Comparison of ENCODE assay signal across 13 cellular contexts in genomic region chr14:51677738-51678137, GRCh38. TPM values are rescaled to one million over a fixed set of nuclear protein-coding genes. Genes with fewer than 3 reads are reported as not detected.
DNase-seq lines count a peak whose midpoint lies in the region; ATAC-seq and TF ChIP-seq lines count a peak whose summit lies in the region.
"Had no signal": no experiment of that assay in that cellular context is flagged by ENCODE, and none has a peak within 500 bp of the region (broad histone marks: within the 10 kb centered on the region; RNA-seq: fewer than 3 reads in every experiment).

No MANE protein-coding gene starts in this region.

- no TSS peak for BruUV-seq in OCI-LY7 (replicated peaks; lab: Mats Ljungman, UMichigan)

- H3K36me3 ChIP-seq in uterus (no peaks in the 10 kb centered on the region), endodermal cell (ENCODE audit: control insufficient read depth, insufficient read depth, low read length) (no peaks in the 10 kb centered on the region), OCI-LY7 (ENCODE audit: insufficient read depth, low read length) (no peaks in the 10 kb centered on the region)

- H3K4me3 Mint-ChIP-seq in brain: peak overlapping the region in 2 of 5 experiments; percentile 22 to 39
- no peak overlapping the region for H3K4me3 Mint-ChIP-seq in nephron
- no peak overlapping the region for H3K4me3 Mint-ChIP-seq in endodermal cell
- H3K4me3 Mint-ChIP-seq: effector memory CD8-positive, alpha-beta T cell; nephron progenitor cell had no signal

- no peaks in the 10 kb centered on the region for H4K20me1 ChIP-seq in OCI-LY7 (ENCODE audit: insufficient read depth, low read length)

- H3K4me1 Mint-ChIP-seq in brain: peaks cover 61% of the 10 kb centered on the region
- peaks cover 28% of the 10 kb centered on the region for H3K4me1 Mint-ChIP-seq in nephron
- peaks cover 25% of the 10 kb centered on the region for H3K4me1 Mint-ChIP-seq in endodermal cell

- peak; percentile 8 for DNase-seq in stimulated activated CD4-positive, alpha-beta T cell treated with anti-CD3 and anti-CD28 coated beads, Interleukin-1b, Interleukin-23, amount 100 ng/mL, for 48 hours
- no peak for DNase-seq in stimulated activated CD4-positive, alpha-beta T cell treated with anti-CD3 and anti-CD28 coated beads, Interleukin-4, amount 100 ng/mL, for 4 hours
- no peak for DNase-seq in uterus
- DNase-seq in endodermal cell: no peak
- no peak for DNase-seq in OCI-LY7 (ENCODE audit: low spot score)
- DNase-seq: amygdala; effector memory CD8-positive, alpha-beta T cell; islet precursor cell; nephron progenitor cell; retina had no signal

- H3K9ac ChIP-seq in endodermal cell (ENCODE audit: extremely low read depth, low read length, poor library complexity, severe bottlenecking): no peak overlapping the region

- intact Hi-C loops in uterus (cut with DNase I; ENCODE audit: low total_unique reads) (no loop called here), OCI-LY7 (cut with micrococcal nuclease; ENCODE audit: unreplicated experiment) (no loop called here)

- POLR2A ChIA-PET in OCI-LY7 (lab: Charles Lee): no interaction called here

- no peaks in the 10 kb centered on the region for H3K79me2 ChIP-seq in OCI-LY7 (ENCODE audit: insufficient read depth, low read depth, low read length)

- no peak for ATAC-seq in HG02642 (IDR thresholded peaks at IDR 0.05; ENCODE audit: poor library complexity, unreplicated experiment)
- ATAC-seq: effector memory CD8-positive, alpha-beta T cell had no signal

- no peak for TF ChIP-seq POLR2A in uterus (IDR thresholded peaks at IDR 0.05)

- H3K9me3 Mint-ChIP-seq in brain (peaks cover 0 to 2% (median 0%) of the 10 kb centered on the region in 5 experiments), nephron (no peaks in the 10 kb centered on the region), endodermal cell (no peaks in the 10 kb centered on the region)
- H3K9me3 Mint-ChIP-seq: effector memory CD8-positive, alpha-beta T cell; nephron progenitor cell had no signal

- CTCF ChIA-PET in OCI-LY7 (lab: Charles Lee; ENCODE audit: unreplicated experiment): no interaction called here

- H3K27ac ChIP-seq in uterus (peak overlapping the region; percentile 39 to 42), endodermal cell (ENCODE audit: low read depth, low read length) (no peak overlapping the region), OCI-LY7 (ENCODE audit: low read depth, low read length, poor library complexity, severe bottlenecking) (no peak overlapping the region)

- 93 to 100% methylated on average over 1 to 2 of the region's 2 CpGs for WGBS in endodermal cell (ENCODE audit: insufficient coverage in 1 of 2, insufficient read length in 1 of 2), 2 experiments

- H3K27me3 ChIP-seq in uterus (no peaks in the 10 kb centered on the region), endodermal cell (ENCODE audit: control insufficient read depth, insufficient read depth, low read length, poor library complexity, severe bottlenecking) (peaks cover 14% of the 10 kb centered on the region)

- peaks cover 0 to 5% of the 10 kb centered on the region in 2 donors for H3K4me1 ChIP-seq in uterus
- H3K4me1 ChIP-seq in endodermal cell (ENCODE audit: control insufficient read depth, insufficient read depth, low read length): peaks cover 10% of the 10 kb centered on the region
- H3K4me1 ChIP-seq in OCI-LY7 (ENCODE audit: insufficient read depth, low read length, poor library complexity, severe bottlenecking): no peaks in the 10 kb centered on the region

- no peak overlapping the region for H2AFZ ChIP-seq in OCI-LY7 (ENCODE audit: low read length)

- H3K4me2 ChIP-seq in OCI-LY7 (ENCODE audit: low read length): no peak overlapping the region

- H3K27ac Mint-ChIP-seq in brain: peak overlapping the region; percentile 52 to 87 (median 81)
- H3K27ac Mint-ChIP-seq in nephron: peak overlapping the region; percentile 77 to 82 (median 79)
- no peak overlapping the region for H3K27ac Mint-ChIP-seq in endodermal cell
- H3K27ac Mint-ChIP-seq: effector memory CD8-positive, alpha-beta T cell; nephron progenitor cell had no signal

- no peaks in the 10 kb centered on the region for H3K9me2 ChIP-seq in OCI-LY7 (ENCODE audit: insufficient read depth, low read length)

- H3K27me3 Mint-ChIP-seq in brain (no peaks in the 10 kb centered on the region), nephron (ENCODE audit: low read depth) (no peaks in the 10 kb centered on the region), endodermal cell (ENCODE audit: insufficient read depth) (peaks cover 7% of the 10 kb centered on the region)

- no peaks in the 10 kb centered on the region for H3K9me3 ChIP-seq in uterus
- H3K9me3 ChIP-seq in endodermal cell (ENCODE audit: control insufficient read depth, low read length): no peaks in the 10 kb centered on the region
- H3K9me3 ChIP-seq in OCI-LY7 (ENCODE audit: low read length): no peaks in the 10 kb centered on the region

- TF ChIP-seq CTCF in brain (conservative IDR thresholded peaks at IDR 0.05) (no peak), nephron (IDR thresholded peaks at IDR 0.05; ENCODE audit: unreplicated experiment in 3 of 3) (no peak), uterus (IDR thresholded peaks at IDR 0.05) (no peak), endodermal cell (conservative IDR thresholded peaks at IDR 0.05) (no peak), OCI-LY7 (conservative IDR thresholded peaks at IDR 0.05; ENCODE audit: low read length) (no peak)

- no peaks in the 10 kb centered on the region for H3K36me3 Mint-ChIP-seq in brain
- no peaks in the 10 kb centered on the region for H3K36me3 Mint-ChIP-seq in nephron (ENCODE audit: low read depth)
- H3K36me3 Mint-ChIP-seq in endodermal cell (ENCODE audit: low read depth): no peaks in the 10 kb centered on the region

- no peak overlapping the region for H3K4me3 ChIP-seq in uterus
- no peak overlapping the region for H3K4me3 ChIP-seq in endodermal cell (ENCODE audit: low read length)
- H3K4me3 ChIP-seq in OCI-LY7 (ENCODE audit: low read depth, low read length, poor library complexity, severe bottlenecking): no peak overlapping the region

RNA-seq across cellular contexts. Expression of gene FRMD6, which starts 26.0 kb away (rescaled TPM):
- polyA plus RNA-seq in brain (ENCODE audit: insufficient read depth, low read depth, low replicate concordance): 3.6 TPM
- total RNA-seq in uterus (100 to 1,000 TPM in 3 of 4 donors, 10 to 100 TPM in 1; 97.4 to 199 (median 134) TPM), endodermal cell (10 to 100 TPM; 12.1 to 14.8 TPM), OCI-LY7 (2022) (4.4 and 4.9 TPM in 2 replicates)
- 13.0 TPM for polyA plus RNA-seq in endodermal cell (2013, experiment 1 of 2)
- 14.5 TPM for polyA plus RNA-seq in endodermal cell (2013, experiment 2 of 2)
- total RNA-seq in OCI-LY7 (2014; rRNA removed; shearing (Covaris generic)): 7.6 and 12.3 TPM in 2 replicates

Comparison
In these comparisons a context has a peak if more than half of its experiments do, and no peak if none do; other contexts are left out.
1. H3K27ac ChIP-seq: peak in uterus (2 of 2); none in endodermal cell (single experiment) and OCI-LY7 (single experiment).
2. RNA of gene FRMD6, which starts 26.0 kb away (total RNA-seq): 97.4 to 199 TPM in uterus; 12.1 to 14.8 TPM in endodermal cell and 4.4 to 12.3 TPM in OCI-LY7; every median in the first group is over 4 times any median in the second.